In genomic region chr7:126696639-126697038, GRCh38 we compare ENCODE assay signal across 1 cellular context.
TF ChIP-seq lines count a peak whose summit lies in the region.

No MANE protein-coding gene starts in this region.

TF ChIP-seq in GM12878, 131 proteins besides CTCF, POLR2A, EP300 and RAD21 (continued from another document):
- TF ChIP-seq, protein P1, sequence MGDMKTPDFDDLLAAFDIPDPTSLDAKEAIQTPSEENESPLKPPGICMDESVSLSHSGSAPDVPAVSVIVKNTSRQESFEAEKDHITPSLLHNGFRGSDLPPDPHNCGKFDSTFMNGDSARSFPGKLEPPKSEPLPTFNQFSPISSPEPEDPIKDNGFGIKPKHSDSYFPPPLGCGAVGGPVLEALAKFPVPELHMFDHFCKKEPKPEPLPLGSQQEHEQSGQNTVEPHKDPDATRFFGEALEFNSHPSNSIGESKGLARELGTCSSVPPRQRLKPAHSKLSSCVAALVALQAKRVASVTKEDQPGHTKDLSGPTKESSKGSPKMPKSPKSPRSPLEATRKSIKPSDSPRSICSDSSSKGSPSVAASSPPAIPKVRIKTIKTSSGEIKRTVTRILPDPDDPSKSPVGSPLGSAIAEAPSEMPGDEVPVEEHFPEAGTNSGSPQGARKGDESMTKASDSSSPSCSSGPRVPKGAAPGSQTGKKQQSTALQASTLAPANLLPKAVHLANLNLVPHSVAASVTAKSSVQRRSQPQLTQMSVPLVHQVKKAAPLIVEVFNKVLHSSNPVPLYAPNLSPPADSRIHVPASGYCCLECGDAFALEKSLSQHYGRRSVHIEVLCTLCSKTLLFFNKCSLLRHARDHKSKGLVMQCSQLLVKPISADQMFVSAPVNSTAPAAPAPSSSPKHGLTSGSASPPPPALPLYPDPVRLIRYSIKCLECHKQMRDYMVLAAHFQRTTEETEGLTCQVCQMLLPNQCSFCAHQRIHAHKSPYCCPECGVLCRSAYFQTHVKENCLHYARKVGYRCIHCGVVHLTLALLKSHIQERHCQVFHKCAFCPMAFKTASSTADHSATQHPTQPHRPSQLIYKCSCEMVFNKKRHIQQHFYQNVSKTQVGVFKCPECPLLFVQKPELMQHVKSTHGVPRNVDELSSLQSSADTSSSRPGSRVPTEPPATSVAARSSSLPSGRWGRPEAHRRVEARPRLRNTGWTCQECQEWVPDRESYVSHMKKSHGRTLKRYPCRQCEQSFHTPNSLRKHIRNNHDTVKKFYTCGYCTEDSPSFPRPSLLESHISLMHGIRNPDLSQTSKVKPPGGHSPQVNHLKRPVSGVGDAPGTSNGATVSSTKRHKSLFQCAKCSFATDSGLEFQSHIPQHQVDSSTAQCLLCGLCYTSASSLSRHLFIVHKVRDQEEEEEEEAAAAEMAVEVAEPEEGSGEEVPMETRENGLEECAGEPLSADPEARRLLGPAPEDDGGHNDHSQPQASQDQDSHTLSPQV (IDR thresholded peaks at IDR 0.05): 0 out of 2 replicates have a peak, but pooled peaks have one; percentile 25
- TF ChIP-seq GABPA (IDR thresholded peaks at IDR 0.05; ENCODE audit: low read depth): peak; percentile 62
- 0 out of 2 replicates have a peak, but pooled peaks have one; percentile 57 for TF ChIP-seq MLLT1 (IDR thresholded peaks at IDR 0.05)
- TF ChIP-seq JUNB (IDR thresholded peaks at IDR 0.05): peak; percentile 57
- peak; percentile 29; the same call in 1 of the 2 replicates for TF ChIP-seq ZNF217 (IDR thresholded peaks at IDR 0.05)
- peak; percentile 96 for TF ChIP-seq BCL11A (IDR thresholded peaks at IDR 0.05; ENCODE audit: low read depth, low read length)
- TF ChIP-seq, protein P2, sequence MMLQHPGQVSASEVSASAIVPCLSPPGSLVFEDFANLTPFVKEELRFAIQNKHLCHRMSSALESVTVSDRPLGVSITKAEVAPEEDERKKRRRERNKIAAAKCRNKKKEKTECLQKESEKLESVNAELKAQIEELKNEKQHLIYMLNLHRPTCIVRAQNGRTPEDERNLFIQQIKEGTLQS (IDR thresholded peaks at IDR 0.05; ENCODE audit: borderline replicate concordance, extremely low read depth, low read depth, low read length): no peak
- TF ChIP-seq E4F1 (IDR thresholded peaks at IDR 0.05; ENCODE audit: borderline replicate concordance, partially characterized antibody): no peak
- no peak for TF ChIP-seq FOS (IDR thresholded peaks at IDR 0.05; ENCODE audit: borderline replicate concordance, extremely low read depth, insufficient read length)
- peak; percentile 89 for TF ChIP-seq RELA (IDR thresholded peaks at IDR 0.05; ENCODE audit: borderline replicate concordance, partially characterized antibody)
- no peak for TF ChIP-seq PBX3 (IDR thresholded peaks at IDR 0.05; ENCODE audit: insufficient replicate concordance, low read depth, low read length)
- 0 out of 2 replicates have a peak, but pooled peaks have one; percentile 47 for TF ChIP-seq GATAD2B (conservative IDR thresholded peaks at IDR 0.05; ENCODE audit: low read depth)
- peak; percentile 69 for TF ChIP-seq EED (IDR thresholded peaks at IDR 0.05; ENCODE audit: low read depth)
- peak; percentile 13 for TF ChIP-seq BCL3 (IDR thresholded peaks at IDR 0.05; ENCODE audit: borderline replicate concordance, insufficient read depth, low read depth, low read length, poor library complexity, severe bottlenecking)
- 0 out of 2 replicates have a peak, but pooled peaks have one; percentile 28 for TF ChIP-seq NBN (IDR thresholded peaks at IDR 0.05)
- TF ChIP-seq POU2F2 (IDR thresholded peaks at IDR 0.05; ENCODE audit: borderline replicate concordance, low read depth, low read length): peak; percentile 20; the same call in 1 of the 3 replicates
- peak; percentile 95 for TF ChIP-seq FOXM1 (IDR thresholded peaks at IDR 0.05; ENCODE audit: low read depth, low read length)
- TF ChIP-seq, protein P3, sequence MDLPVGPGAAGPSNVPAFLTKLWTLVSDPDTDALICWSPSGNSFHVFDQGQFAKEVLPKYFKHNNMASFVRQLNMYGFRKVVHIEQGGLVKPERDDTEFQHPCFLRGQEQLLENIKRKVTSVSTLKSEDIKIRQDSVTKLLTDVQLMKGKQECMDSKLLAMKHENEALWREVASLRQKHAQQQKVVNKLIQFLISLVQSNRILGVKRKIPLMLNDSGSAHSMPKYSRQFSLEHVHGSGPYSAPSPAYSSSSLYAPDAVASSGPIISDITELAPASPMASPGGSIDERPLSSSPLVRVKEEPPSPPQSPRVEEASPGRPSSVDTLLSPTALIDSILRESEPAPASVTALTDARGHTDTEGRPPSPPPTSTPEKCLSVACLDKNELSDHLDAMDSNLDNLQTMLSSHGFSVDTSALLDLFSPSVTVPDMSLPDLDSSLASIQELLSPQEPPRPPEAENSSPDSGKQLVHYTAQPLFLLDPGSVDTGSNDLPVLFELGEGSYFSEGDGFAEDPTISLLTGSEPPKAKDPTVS (IDR thresholded peaks at IDR 0.05; ENCODE audit: low read depth, low read length): no peak
- TF ChIP-seq SIX5 (IDR thresholded peaks at IDR 0.05; ENCODE audit: low read depth, low read length, severe bottlenecking): no peak
- TF ChIP-seq MTA2 (IDR thresholded peaks at IDR 0.05; ENCODE audit: low read depth): peak; percentile 83
- TF ChIP-seq NR2C1 (IDR thresholded peaks at IDR 0.05): peak; percentile 52
- TF ChIP-seq ATF7 (IDR thresholded peaks at IDR 0.05; ENCODE audit: low read depth): peak; percentile 68
